Comparison of ENCODE assay signal across 24 cellular contexts in the genomic region with DNA sequence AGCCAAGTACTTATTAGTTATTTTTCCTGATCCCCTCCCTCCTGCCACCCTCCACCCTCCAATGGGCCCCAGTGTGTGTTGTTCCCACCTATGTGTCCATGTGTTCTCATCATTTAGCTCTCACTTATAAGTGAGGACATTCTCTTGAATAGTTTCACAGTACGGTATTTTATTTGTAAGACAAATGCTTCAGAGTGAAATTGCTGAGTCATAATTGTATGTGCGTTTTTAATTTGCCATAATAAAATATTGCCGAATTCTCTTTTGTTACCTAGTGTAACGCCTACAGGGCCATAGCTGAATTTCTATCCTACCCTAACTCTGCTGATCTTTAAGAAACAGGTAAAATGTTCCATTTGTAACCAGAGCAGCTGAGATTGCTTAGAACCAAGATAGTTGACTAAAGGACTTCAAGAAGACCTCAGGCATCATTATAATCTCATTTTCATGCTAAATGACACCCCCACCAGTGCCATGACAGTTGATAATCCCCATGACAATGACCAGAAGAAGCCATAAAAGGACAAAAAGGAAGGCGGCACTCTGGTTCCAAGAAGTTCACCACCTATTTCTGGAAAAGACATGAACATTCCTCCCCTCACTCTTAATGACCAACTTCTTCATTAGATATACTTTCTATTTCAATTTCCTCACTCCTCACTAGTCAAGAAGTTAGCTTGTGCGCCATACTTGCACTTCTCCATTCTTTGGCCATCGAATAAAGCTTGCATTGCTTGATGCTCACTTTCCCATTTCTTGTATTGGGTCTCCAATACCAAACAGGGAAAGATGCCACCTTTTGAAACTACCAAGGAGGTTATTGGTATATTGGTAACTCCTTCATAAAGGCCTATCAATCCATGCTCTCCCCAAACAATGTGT. TPM values are rescaled to one million over a fixed set of nuclear protein-coding genes. Genes with fewer than 3 reads are reported as not detected.
"Had no signal": no experiment of that assay in that cellular context is flagged by ENCODE, and none has a peak within 500 bp of the region (broad histone marks: within the 10 kb centered on the region; RNA-seq: fewer than 3 reads in every experiment).

No MANE protein-coding gene starts in this region.

- H3K36me3 ChIP-seq: MG63 had no signal

- H3K4me3 Mint-ChIP-seq: activated B cell treated with CpG ODN at 0.5 μM for 24 hours; activated CD4-positive, alpha-beta T cell treated with anti-CD3 and anti-CD28 coated beads, Interleukin-2, amount 10 ng/mL, durations not matched to agents 24 days and 14 days; activated naive CD8-positive, alpha-beta T cell treated with anti-CD3 and anti-CD28 coated beads, Interleukin-2, amount 50 U/mL, for 24 hours; activated T-cell treated with anti-CD3 and anti-CD28 coated beads, Interleukin-2, amount 50 U/mL, for 4 hours; brain; central memory CD8-positive, alpha-beta T cell had no signal

- H3K4me3 ChIP-seq: MG63 had no signal

- DNase-seq: activated B cell treated with CpG ODN at 0.5 μM for 24 hours; activated CD4-positive, alpha-beta T cell treated with anti-CD3 and anti-CD28 coated beads for 1 hour; activated CD4-positive, alpha-beta T cell treated with anti-CD3 and anti-CD28 coated beads, Interleukin-2, amount 10 ng/mL, durations not matched to agents 24 days and 14 days; activated CD4-positive, alpha-beta T cell treated with anti-CD3 and anti-CD28 coated beads, Interleukin-2, amount 50 U/mL, for 48 hours; activated CD8-positive, alpha-beta memory T cell treated with anti-CD3 and anti-CD28 coated beads for 24 hours; activated effector memory CD4-positive, alpha-beta T cell treated with anti-CD3 and anti-CD28 coated beads, Interleukin-2, amount 50 U/mL, for 16 hours; activated naive CD4-positive, alpha-beta T cell treated with Interleukin-2 at 50 U/mL for 16 hours; activated naive CD8-positive, alpha-beta T cell treated with anti-CD3 and anti-CD28 coated beads, Interleukin-2, amount 50 U/mL, for 24 hours; activated T-cell treated with anti-CD3 and anti-CD28 coated beads, Interleukin-2, amount 50 U/mL, for 4 hours; amniotic stem cell; MG63; NCI-H1048; NCI-H146; NCI-H187 treated with DMSO at 0.1 percent for 48 hours; NCI-H2081 treated with DMSO at 0.1 percent for 48 hours; NCI-H446; NCI-H524; PC-3; SIG-M5; SK-N-SH; T-helper 1 cell had no signal

- H3K27ac Mint-ChIP-seq: activated B cell treated with CpG ODN at 0.5 μM for 24 hours; activated CD4-positive, alpha-beta T cell treated with anti-CD3 and anti-CD28 coated beads, Interleukin-2, amount 10 ng/mL, durations not matched to agents 24 days and 14 days; activated naive CD4-positive, alpha-beta T cell treated with anti-CD3 and anti-CD28 coated beads, Interleukin-2, amount 50 U/mL, for 72 hours; activated naive CD8-positive, alpha-beta T cell treated with anti-CD3 and anti-CD28 coated beads, Interleukin-2, amount 50 U/mL, for 24 hours; brain had no signal

- H3K27me3 Mint-ChIP-seq: activated B cell treated with CpG ODN at 0.5 μM for 24 hours; activated CD4-positive, alpha-beta T cell treated with anti-CD3 and anti-CD28 coated beads, Interleukin-2, amount 10 ng/mL, durations not matched to agents 24 days and 14 days; activated naive CD8-positive, alpha-beta T cell treated with anti-CD3 and anti-CD28 coated beads, Interleukin-2, amount 50 U/mL, for 24 hours; brain; central memory CD8-positive, alpha-beta T cell had no signal

- H3K36me3 Mint-ChIP-seq: activated naive CD4-positive, alpha-beta T cell treated with anti-CD3 and anti-CD28 coated beads, Interleukin-2, amount 50 U/mL, for 72 hours; brain had no signal

- ATAC-seq: activated naive CD4-positive, alpha-beta T cell treated with anti-CD3 and anti-CD28 coated beads, Interleukin-2, amount 50 U/mL, for 72 hours; activated naive CD8-positive, alpha-beta T cell treated with anti-CD3 and anti-CD28 coated beads, Interleukin-2, amount 50 U/mL, for 24 hours; activated T-cell treated with anti-CD3 and anti-CD28 coated beads, Interleukin-2, amount 50 U/mL, for 4 hours; PC-3 had no signal

- H3K4me1 Mint-ChIP-seq: activated B cell treated with CpG ODN at 0.5 μM for 24 hours; activated CD4-positive, alpha-beta T cell treated with anti-CD3 and anti-CD28 coated beads, Interleukin-2, amount 10 ng/mL, durations not matched to agents 24 days and 14 days; activated naive CD8-positive, alpha-beta T cell treated with anti-CD3 and anti-CD28 coated beads, Interleukin-2, amount 50 U/mL, for 24 hours; central memory CD8-positive, alpha-beta T cell had no signal

- H3K9me3 Mint-ChIP-seq: activated B cell treated with CpG ODN at 0.5 μM for 24 hours; activated CD4-positive, alpha-beta T cell treated with anti-CD3 and anti-CD28 coated beads, Interleukin-2, amount 10 ng/mL, durations not matched to agents 24 days and 14 days; activated naive CD4-positive, alpha-beta T cell treated with anti-CD3 and anti-CD28 coated beads, Interleukin-2, amount 50 U/mL, for 72 hours; activated naive CD8-positive, alpha-beta T cell treated with anti-CD3 and anti-CD28 coated beads, Interleukin-2, amount 50 U/mL, for 24 hours; activated T-cell treated with anti-CD3 and anti-CD28 coated beads, Interleukin-2, amount 50 U/mL, for 4 hours; brain had no signal

- H3K9me3 ChIP-seq: MG63, SK-N-SH had no signal

- H3K27me3 ChIP-seq: MG63 had no signal

RNA-seq across cellular contexts. Expression of a gene that starts 18.4 kb away (rescaled TPM):
- total RNA-seq: activated B cell treated with CpG ODN at 0.5 μM for 24 hours; activated CD4-positive, alpha-beta T cell treated with anti-CD3 and anti-CD28 coated beads, Interleukin-2, amount 10 ng/mL, durations not matched to agents 24 days and 14 days had no signal
